Comparison of ENCODE assay signal across 1 cellular context in the genomic region with DNA sequence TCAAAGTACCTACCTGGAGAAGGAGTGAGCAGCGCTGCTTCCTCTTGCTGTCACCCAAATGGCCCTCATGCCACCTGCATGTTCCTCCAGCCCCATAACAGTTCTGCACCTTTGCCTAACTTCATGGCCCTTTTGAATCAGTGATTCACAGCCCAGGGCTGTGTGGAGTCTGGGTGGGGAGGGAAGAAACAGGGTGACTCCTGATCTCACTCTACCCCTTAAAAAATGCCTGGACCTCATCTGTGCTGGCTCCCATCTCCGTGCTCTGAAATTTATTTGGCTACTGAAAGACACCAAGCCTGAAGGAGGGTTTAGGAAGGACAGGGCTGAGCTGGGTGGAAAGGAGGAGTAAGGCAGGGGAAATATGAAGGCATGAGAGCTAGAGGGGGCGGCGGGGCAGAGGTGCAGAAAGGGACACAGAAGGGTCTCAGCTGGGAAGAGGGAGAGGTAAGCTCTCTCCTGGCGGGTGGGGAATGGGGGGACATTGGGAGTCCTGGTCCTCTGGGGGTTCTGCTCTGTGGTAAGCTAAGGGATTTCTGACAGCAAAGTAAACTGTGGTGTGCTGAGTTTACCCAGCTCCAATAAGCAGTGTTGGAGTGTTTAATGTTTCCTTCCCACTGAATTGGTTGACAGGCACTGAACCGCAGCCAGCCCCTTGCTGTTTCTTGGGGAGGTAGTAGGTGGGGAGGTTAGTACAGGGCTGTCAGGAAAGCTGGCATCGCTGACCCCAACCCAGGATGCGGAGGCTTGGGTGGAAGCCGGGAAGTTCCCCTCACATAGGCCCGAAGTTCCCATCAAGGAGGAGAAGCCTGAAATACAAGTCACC.
TF ChIP-seq lines count a peak whose summit lies in the region.

No MANE protein-coding gene starts in this region.

TF ChIP-seq in H1, 55 proteins besides CTCF, POLR2A, EP300 and RAD21:
- TF ChIP-seq HDAC2 (IDR thresholded peaks at IDR 0.05; ENCODE audit: borderline replicate concordance in 1 of 2, low read depth in 2 of 2, low read length in 2 of 2) (no peak), SUZ12 (IDR thresholded peaks at IDR 0.05; ENCODE audit: low read length) (no peak), CHD7 (IDR thresholded peaks at IDR 0.05; ENCODE audit: insufficient replicate concordance, low read length) (no peak), POLR2AphosphoS5 (IDR thresholded peaks at IDR 0.05; ENCODE audit: low read depth, low read length) (no peak), POU5F1 (IDR thresholded peaks at IDR 0.05; ENCODE audit: low read depth, low read length) (no peak), EZH2 (IDR thresholded peaks at IDR 0.05; ENCODE audit: low read depth, low read length, severe bottlenecking) (no peak), RXRA (IDR thresholded peaks at IDR 0.05; ENCODE audit: insufficient read depth, low read depth, low read length) (no peak), GTF2F1 (IDR thresholded peaks at IDR 0.05; ENCODE audit: borderline replicate concordance, low read depth, low read length) (no peak), TAF7 (optimal IDR thresholded peaks at IDR 0.05; ENCODE audit: borderline replicate concordance, low read depth, low read length) (no peak), NRF1 (IDR thresholded peaks at IDR 0.05; ENCODE audit: low read depth, low read length) (no peak), SP4 (IDR thresholded peaks at IDR 0.05; ENCODE audit: low read length) (no peak), HDAC6 (IDR thresholded peaks at IDR 0.05; ENCODE audit: low read depth, low read length) (no peak), SP2 (IDR thresholded peaks at IDR 0.05; ENCODE audit: low read length) (no peak), CREB1 (IDR thresholded peaks at IDR 0.05) (no peak)
- TF ChIP-seq, protein P1, sequence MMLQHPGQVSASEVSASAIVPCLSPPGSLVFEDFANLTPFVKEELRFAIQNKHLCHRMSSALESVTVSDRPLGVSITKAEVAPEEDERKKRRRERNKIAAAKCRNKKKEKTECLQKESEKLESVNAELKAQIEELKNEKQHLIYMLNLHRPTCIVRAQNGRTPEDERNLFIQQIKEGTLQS (IDR thresholded peaks at IDR 0.05; ENCODE audit: insufficient read depth, low read depth, low read length) = no peak
